Comparison of ENCODE assay signal across 1 cellular context in the genomic region with DNA sequence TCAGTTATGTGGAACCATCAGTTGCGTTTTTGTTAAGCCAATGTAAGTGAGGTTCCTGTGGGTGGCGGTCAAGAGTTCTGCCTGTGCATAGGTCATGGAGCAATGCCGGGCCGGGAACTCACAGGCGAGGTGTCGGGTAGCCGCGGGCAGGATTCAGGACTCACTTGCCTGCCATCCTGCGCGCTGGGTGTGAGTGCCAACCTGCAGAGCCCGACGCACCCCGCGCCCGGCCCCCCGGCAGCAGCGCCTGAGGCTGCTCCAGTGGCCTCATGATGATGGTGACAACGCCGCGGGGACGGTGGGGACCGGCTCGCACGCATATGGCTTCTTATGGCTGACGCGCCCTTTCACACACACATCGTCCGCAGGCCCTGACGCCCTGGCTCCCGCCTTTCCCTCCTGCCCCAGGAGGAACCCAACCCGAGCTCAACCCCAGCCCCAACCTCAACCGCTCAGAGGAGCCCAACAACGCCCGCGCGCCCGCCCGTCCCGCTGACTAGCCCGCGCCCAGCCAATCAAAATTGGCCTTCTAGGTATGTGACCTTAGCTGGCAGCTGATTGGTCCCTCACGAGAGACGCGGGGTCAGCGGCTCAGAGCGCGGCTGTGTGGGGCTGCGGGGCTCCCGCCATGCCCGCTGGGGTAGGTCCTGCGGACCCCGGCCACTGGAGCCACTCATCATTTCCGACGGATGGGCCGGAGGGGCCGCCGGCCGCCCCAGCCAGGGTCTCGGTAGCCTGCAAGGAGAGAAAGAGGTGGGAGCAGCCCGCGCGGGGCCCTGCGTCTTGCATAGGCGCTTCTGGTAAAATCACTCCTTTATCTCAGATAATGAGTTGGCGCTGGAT.
TF ChIP-seq lines count a peak whose summit lies in the region.

A gene with protein sequence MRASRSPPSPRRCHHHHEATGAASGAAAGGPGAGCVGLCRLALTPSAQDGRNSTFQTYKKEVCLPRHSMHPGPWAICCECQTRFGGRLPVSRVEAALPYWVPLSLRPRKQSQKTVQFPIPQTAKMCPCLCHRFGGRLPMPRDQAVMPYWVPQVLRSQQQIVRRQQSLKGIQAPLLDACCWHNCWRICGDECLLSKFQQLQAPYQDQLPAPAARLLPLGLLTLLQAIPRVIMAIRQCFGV (minus strand): TSS at position 470 of the 843 bp plus-strand sequence. CDS start 150 bp downstream, at position 320.

TF ChIP-seq in HepG2, 621 proteins besides CTCF, POLR2A, EP300 and RAD21 (continued from another document and continues in another):
- TF ChIP-seq, protein P1, sequence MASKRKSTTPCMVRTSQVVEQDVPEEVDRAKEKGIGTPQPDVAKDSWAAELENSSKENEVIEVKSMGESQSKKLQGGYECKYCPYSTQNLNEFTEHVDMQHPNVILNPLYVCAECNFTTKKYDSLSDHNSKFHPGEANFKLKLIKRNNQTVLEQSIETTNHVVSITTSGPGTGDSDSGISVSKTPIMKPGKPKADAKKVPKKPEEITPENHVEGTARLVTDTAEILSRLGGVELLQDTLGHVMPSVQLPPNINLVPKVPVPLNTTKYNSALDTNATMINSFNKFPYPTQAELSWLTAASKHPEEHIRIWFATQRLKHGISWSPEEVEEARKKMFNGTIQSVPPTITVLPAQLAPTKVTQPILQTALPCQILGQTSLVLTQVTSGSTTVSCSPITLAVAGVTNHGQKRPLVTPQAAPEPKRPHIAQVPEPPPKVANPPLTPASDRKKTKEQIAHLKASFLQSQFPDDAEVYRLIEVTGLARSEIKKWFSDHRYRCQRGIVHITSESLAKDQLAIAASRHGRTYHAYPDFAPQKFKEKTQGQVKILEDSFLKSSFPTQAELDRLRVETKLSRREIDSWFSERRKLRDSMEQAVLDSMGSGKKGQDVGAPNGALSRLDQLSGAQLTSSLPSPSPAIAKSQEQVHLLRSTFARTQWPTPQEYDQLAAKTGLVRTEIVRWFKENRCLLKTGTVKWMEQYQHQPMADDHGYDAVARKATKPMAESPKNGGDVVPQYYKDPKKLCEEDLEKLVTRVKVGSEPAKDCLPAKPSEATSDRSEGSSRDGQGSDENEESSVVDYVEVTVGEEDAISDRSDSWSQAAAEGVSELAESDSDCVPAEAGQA (IDR thresholded peaks at IDR 0.05; ENCODE audit: low read depth), result no peak
- TF ChIP-seq, protein P1 (CRISPR knock-in tag; IDR thresholded peaks at IDR 0.05; ENCODE audit: borderline replicate concordance), result no peak
- 0 out of 2 replicates have a peak, but pooled peaks have one; percentile 76 for TF ChIP-seq ZNF569 (CRISPR knock-in tag; IDR thresholded peaks at IDR 0.05; ENCODE audit: borderline replicate concordance)
- TF ChIP-seq PITX1 (CRISPR knock-in tag; IDR thresholded peaks at IDR 0.05), result peak; percentile 66
- TF ChIP-seq, protein P2, sequence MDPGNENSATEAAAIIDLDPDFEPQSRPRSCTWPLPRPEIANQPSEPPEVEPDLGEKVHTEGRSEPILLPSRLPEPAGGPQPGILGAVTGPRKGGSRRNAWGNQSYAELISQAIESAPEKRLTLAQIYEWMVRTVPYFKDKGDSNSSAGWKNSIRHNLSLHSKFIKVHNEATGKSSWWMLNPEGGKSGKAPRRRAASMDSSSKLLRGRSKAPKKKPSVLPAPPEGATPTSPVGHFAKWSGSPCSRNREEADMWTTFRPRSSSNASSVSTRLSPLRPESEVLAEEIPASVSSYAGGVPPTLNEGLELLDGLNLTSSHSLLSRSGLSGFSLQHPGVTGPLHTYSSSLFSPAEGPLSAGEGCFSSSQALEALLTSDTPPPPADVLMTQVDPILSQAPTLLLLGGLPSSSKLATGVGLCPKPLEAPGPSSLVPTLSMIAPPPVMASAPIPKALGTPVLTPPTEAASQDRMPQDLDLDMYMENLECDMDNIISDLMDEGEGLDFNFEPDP (CRISPR knock-in tag; conservative IDR thresholded peaks at IDR 0.05), result no peak
- TF ChIP-seq ZNF670 (CRISPR knock-in tag; IDR thresholded peaks at IDR 0.05; ENCODE audit: borderline replicate concordance), result peak; percentile 99
- peak; percentile 9 for TF ChIP-seq RBM22 (optimal IDR thresholded peaks at IDR 0.05; ENCODE audit: low read length)
- TF ChIP-seq, protein P3, sequence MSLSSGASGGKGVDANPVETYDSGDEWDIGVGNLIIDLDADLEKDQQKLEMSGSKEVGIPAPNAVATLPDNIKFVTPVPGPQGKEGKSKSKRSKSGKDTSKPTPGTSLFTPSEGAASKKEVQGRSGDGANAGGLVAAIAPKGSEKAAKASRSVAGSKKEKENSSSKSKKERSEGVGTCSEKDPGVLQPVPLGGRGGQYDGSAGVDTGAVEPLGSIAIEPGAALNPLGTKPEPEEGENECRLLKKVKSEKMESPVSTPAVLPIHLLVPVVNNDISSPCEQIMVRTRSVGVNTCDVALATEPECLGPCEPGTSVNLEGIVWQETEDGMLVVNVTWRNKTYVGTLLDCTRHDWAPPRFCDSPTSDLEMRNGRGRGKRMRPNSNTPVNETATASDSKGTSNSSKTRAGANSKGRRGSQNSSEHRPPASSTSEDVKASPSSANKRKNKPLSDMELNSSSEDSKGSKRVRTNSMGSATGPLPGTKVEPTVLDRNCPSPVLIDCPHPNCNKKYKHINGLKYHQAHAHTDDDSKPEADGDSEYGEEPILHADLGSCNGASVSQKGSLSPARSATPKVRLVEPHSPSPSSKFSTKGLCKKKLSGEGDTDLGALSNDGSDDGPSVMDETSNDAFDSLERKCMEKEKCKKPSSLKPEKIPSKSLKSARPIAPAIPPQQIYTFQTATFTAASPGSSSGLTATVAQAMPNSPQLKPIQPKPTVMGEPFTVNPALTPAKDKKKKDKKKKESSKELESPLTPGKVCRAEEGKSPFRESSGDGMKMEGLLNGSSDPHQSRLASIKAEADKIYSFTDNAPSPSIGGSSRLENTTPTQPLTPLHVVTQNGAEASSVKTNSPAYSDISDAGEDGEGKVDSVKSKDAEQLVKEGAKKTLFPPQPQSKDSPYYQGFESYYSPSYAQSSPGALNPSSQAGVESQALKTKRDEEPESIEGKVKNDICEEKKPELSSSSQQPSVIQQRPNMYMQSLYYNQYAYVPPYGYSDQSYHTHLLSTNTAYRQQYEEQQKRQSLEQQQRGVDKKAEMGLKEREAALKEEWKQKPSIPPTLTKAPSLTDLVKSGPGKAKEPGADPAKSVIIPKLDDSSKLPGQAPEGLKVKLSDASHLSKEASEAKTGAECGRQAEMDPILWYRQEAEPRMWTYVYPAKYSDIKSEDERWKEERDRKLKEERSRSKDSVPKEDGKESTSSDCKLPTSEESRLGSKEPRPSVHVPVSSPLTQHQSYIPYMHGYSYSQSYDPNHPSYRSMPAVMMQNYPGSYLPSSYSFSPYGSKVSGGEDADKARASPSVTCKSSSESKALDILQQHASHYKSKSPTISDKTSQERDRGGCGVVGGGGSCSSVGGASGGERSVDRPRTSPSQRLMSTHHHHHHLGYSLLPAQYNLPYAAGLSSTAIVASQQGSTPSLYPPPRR (CRISPR knock-in tag; IDR thresholded peaks at IDR 0.05; ENCODE audit: borderline replicate concordance), result peak; percentile 56; the same call in 1 of the 2 replicates
- TF ChIP-seq, protein P4, sequence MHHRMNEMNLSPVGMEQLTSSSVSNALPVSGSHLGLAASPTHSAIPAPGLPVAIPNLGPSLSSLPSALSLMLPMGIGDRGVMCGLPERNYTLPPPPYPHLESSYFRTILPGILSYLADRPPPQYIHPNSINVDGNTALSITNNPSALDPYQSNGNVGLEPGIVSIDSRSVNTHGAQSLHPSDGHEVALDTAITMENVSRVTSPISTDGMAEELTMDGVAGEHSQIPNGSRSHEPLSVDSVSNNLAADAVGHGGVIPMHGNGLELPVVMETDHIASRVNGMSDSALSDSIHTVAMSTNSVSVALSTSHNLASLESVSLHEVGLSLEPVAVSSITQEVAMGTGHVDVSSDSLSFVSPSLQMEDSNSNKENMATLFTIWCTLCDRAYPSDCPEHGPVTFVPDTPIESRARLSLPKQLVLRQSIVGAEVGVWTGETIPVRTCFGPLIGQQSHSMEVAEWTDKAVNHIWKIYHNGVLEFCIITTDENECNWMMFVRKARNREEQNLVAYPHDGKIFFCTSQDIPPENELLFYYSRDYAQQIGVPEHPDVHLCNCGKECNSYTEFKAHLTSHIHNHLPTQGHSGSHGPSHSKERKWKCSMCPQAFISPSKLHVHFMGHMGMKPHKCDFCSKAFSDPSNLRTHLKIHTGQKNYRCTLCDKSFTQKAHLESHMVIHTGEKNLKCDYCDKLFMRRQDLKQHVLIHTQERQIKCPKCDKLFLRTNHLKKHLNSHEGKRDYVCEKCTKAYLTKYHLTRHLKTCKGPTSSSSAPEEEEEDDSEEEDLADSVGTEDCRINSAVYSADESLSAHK (CRISPR knock-in tag; IDR thresholded peaks at IDR 0.05; ENCODE audit: borderline replicate concordance), result no peak
- TF ChIP-seq, protein P5, sequence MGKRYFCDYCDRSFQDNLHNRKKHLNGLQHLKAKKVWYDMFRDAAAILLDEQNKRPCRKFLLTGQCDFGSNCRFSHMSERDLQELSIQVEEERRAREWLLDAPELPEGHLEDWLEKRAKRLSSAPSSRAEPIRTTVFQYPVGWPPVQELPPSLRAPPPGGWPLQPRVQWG (CRISPR knock-in tag; IDR thresholded peaks at IDR 0.05; ENCODE audit: borderline replicate concordance, low read depth), result no peak
- peak; percentile 76 for TF ChIP-seq ZNF724P (CRISPR knock-in tag; IDR thresholded peaks at IDR 0.05; ENCODE audit: borderline replicate concordance)
- TF ChIP-seq, protein P6, sequence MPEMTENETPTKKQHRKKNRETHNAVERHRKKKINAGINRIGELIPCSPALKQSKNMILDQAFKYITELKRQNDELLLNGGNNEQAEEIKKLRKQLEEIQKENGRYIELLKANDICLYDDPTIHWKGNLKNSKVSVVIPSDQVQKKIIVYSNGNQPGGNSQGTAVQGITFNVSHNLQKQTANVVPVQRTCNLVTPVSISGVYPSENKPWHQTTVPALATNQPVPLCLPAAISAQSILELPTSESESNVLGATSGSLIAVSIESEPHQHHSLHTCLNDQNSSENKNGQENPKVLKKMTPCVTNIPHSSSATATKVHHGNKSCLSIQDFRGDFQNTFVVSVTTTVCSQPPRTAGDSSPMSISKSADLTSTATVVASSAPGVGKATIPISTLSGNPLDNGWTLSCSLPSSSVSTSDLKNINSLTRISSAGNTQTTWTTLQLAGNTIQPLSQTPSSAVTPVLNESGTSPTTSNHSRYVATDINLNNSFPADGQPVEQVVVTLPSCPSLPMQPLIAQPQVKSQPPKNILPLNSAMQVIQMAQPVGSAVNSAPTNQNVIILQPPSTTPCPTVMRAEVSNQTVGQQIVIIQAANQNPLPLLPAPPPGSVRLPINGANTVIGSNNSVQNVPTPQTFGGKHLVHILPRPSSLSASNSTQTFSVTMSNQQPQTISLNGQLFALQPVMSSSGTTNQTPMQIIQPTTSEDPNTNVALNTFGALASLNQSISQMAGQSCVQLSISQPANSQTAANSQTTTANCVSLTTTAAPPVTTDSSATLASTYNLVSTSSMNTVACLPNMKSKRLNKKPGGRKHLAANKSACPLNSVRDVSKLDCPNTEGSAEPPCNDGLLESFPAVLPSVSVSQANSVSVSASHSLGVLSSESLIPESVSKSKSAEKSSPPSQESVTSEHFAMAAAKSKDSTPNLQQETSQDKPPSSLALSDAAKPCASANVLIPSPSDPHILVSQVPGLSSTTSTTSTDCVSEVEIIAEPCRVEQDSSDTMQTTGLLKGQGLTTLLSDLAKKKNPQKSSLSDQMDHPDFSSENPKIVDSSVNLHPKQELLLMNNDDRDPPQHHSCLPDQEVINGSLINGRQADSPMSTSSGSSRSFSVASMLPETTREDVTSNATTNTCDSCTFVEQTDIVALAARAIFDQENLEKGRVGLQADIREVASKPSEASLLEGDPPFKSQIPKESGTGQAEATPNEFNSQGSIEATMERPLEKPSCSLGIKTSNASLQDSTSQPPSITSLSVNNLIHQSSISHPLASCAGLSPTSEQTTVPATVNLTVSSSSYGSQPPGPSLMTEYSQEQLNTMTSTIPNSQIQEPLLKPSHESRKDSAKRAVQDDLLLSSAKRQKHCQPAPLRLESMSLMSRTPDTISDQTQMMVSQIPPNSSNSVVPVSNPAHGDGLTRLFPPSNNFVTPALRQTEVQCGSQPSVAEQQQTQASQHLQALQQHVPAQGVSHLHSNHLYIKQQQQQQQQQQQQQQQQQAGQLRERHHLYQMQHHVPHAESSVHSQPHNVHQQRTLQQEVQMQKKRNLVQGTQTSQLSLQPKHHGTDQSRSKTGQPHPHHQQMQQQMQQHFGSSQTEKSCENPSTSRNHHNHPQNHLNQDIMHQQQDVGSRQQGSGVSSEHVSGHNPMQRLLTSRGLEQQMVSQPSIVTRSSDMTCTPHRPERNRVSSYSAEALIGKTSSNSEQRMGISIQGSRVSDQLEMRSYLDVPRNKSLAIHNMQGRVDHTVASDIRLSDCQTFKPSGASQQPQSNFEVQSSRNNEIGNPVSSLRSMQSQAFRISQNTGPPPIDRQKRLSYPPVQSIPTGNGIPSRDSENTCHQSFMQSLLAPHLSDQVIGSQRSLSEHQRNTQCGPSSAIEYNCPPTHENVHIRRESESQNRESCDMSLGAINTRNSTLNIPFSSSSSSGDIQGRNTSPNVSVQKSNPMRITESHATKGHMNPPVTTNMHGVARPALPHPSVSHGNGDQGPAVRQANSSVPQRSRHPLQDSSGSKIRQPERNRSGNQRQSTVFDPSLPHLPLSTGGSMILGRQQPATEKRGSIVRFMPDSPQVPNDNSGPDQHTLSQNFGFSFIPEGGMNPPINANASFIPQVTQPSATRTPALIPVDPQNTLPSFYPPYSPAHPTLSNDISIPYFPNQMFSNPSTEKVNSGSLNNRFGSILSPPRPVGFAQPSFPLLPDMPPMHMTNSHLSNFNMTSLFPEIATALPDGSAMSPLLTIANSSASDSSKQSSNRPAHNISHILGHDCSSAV (CRISPR knock-in tag; IDR thresholded peaks at IDR 0.05; ENCODE audit: borderline replicate concordance), result peak; percentile 72; the same call in 1 of the 2 replicates
- peak; percentile 88 for TF ChIP-seq ZNF225 (CRISPR knock-in tag; IDR thresholded peaks at IDR 0.05)
- no peak for TF ChIP-seq ZC3H4 (CRISPR knock-in tag; IDR thresholded peaks at IDR 0.05; ENCODE audit: borderline replicate concordance)
- TF ChIP-seq, protein P7, sequence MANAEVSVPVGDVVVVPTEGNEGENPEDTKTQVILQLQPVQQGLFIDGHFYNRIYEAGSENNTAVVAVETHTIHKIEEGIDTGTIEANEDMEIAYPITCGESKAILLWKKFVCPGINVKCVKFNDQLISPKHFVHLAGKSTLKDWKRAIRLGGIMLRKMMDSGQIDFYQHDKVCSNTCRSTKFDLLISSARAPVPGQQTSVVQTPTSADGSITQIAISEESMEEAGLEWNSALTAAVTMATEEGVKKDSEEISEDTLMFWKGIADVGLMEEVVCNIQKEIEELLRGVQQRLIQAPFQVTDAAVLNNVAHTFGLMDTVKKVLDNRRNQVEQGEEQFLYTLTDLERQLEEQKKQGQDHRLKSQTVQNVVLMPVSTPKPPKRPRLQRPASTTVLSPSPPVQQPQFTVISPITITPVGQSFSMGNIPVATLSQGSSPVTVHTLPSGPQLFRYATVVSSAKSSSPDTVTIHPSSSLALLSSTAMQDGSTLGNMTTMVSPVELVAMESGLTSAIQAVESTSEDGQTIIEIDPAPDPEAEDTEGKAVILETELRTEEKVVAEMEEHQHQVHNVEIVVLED (CRISPR knock-in tag; IDR thresholded peaks at IDR 0.05; ENCODE audit: borderline replicate concordance), result peak; percentile 89
- TF ChIP-seq ZNF589 (CRISPR knock-in tag; conservative IDR thresholded peaks at IDR 0.05), result 0 out of 2 replicates have a peak, but pooled peaks have one; percentile 70
